Comparison of ENCODE assay signal across 25 cellular contexts in the genomic region with DNA sequence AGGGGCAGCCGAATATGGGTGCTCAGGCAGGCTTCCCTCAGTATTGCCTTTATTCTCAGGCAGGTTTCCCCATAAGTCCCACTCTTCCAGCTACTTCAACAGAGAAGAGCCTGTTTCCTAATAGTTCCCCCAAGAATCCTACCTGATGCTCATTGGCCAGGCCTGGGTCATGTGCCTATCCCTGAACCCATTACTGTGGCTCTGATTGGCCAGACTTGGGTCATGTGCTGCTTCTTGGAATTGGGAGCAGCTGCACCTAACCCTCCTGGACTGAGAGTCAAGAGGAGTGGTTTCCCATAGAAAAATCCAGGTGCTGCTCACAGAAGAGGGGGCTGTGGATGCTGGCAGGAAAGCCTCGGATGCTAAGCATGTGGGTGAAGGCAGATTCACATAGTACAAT. TPM values are rescaled to one million over a fixed set of nuclear protein-coding genes. Genes with fewer than 3 reads are reported as not detected.
"Had no signal": no experiment of that assay in that cellular context is flagged by ENCODE, and none has a peak within 500 bp of the region (broad histone marks: within the 10 kb centered on the region; RNA-seq: fewer than 3 reads in every experiment).

No MANE protein-coding gene starts in this region.

- H3K27ac ChIP-seq: colonic mucosa, esophagus squamous epithelium, neutrophil, sigmoid colon, skin epidermis, stomach had no signal

- ATAC-seq: left colon; left ventricle myocardium superior; naive thymus-derived CD4-positive, alpha-beta T cell; stimulated activated naive B cell treated with anti-CD40 and anti-IgM and Interleukin-4, amounts not matched to agents 10 μg/mL and 1 μg/mL and 100 μg/mL, for 72 hours had no signal

- DNase-seq: colonic mucosa; dermis blood vessel endothelial cell; esophagus squamous epithelium; foreskin fibroblast; left colon; left ventricle myocardium superior; mesenchymal stem cell; naive thymus-derived CD4-positive, alpha-beta T cell; posterior cingulate gyrus; sigmoid colon; stimulated activated CD4-positive, alpha-beta T cell treated with anti-CD3 and anti-CD28 coated beads, Interleukin-2, amount 100 ng/mL, for 24 hours; stimulated activated CD4-positive, alpha-beta T cell treated with anti-CD3 and anti-CD28 coated beads, Interleukin-4, amount 100 ng/mL, for 4 hours; stimulated activated naive B cell treated with anti-CD40 and anti-IgM and Interleukin-4, amounts not matched to agents 10 μg/mL and 1 μg/mL and 100 μg/mL, for 72 hours; stomach; substantia nigra; trophoblast cell had no signal

- H3K4me1 ChIP-seq: colonic mucosa, esophagus squamous epithelium, sigmoid colon, stomach had no signal

- H3K4me3 Mint-ChIP-seq: naive thymus-derived CD4-positive, alpha-beta T cell; stimulated activated naive B cell treated with anti-CD40 and anti-IgM and Interleukin-4, amounts not matched to agents 10 μg/mL and 1 μg/mL and 100 μg/mL, for 72 hours had no signal

- H3K36me3 Mint-ChIP-seq: naive thymus-derived CD4-positive, alpha-beta T cell; stimulated activated naive B cell treated with anti-CD40 and anti-IgM and Interleukin-4, amounts not matched to agents 10 μg/mL and 1 μg/mL and 100 μg/mL, for 72 hours had no signal

- H3K9me3 ChIP-seq: colonic mucosa, esophagus squamous epithelium, neutrophil, sigmoid colon, stomach had no signal

- H3K27ac Mint-ChIP-seq: stimulated activated naive B cell treated with anti-CD40 and anti-IgM and Interleukin-4, amounts not matched to agents 10 μg/mL and 1 μg/mL and 100 μg/mL, for 72 hours had no signal

- H3K4me3 ChIP-seq: colonic mucosa, esophagus squamous epithelium, lung, sigmoid colon, skin epidermis, stomach had no signal

- H3K27me3 ChIP-seq: colonic mucosa, sigmoid colon had no signal

- H3K36me3 ChIP-seq: colonic mucosa, esophagus squamous epithelium, neutrophil, sigmoid colon, stomach had no signal

- FAIRE-seq: urothelium cell line had no signal

- H3K9me3 Mint-ChIP-seq: naive thymus-derived CD4-positive, alpha-beta T cell; stimulated activated naive B cell treated with anti-CD40 and anti-IgM and Interleukin-4, amounts not matched to agents 10 μg/mL and 1 μg/mL and 100 μg/mL, for 72 hours had no signal

RNA-seq across cellular contexts. Expression of a gene that starts 21.7 kb away (rescaled TPM):
- total RNA-seq: colonic mucosa; dermis blood vessel endothelial cell; epithelial cell of proximal tubule; esophagus squamous epithelium; kidney epithelial cell; left colon; left ventricle myocardium superior; lung; naive thymus-derived CD4-positive, alpha-beta T cell; osteoblast; pulmonary artery endothelial cell; sigmoid colon; stomach had no signal
- polyA plus RNA-seq: lung; naive thymus-derived CD4-positive, alpha-beta T cell; neural cell; sigmoid colon; stomach had no signal

RNA-seq across cellular contexts. Expression of a gene that starts 32.9 kb away (rescaled TPM):
- total RNA-seq: colonic mucosa, dermis blood vessel endothelial cell, epithelial cell of proximal tubule, esophagus squamous epithelium, kidney epithelial cell, left colon, left ventricle myocardium superior, lung, osteoblast, pulmonary artery endothelial cell, sigmoid colon, stomach had no signal
- polyA plus RNA-seq: lung, neural cell, sigmoid colon, stomach had no signal
